Comparison of ENCODE assay signal across 1 cellular context in genomic region chr15:63986751-63987341, GRCh38.
TF ChIP-seq lines count a peak whose summit lies in the region.

No MANE protein-coding gene starts in this region.

TF ChIP-seq in GM12878, 131 proteins besides CTCF, POLR2A, EP300 and RAD21 (continued from another document and continues in another):
- TF ChIP-seq PBX3 (IDR thresholded peaks at IDR 0.05; ENCODE audit: insufficient replicate concordance, low read depth, low read length): peak; percentile 29
- TF ChIP-seq NBN (IDR thresholded peaks at IDR 0.05): peak; percentile 77; the same call in 1 of the 2 replicates
- peak in 1 of 2 experiments; percentile 32; a peak in 1 of 4 replicates for TF ChIP-seq BHLHE40 (IDR thresholded peaks at IDR 0.05; ENCODE audit: borderline replicate concordance in 1 of 2, low read depth in 2 of 2, low read length in 1 of 2)
- TF ChIP-seq POLR2AphosphoS2 (IDR thresholded peaks at IDR 0.05; ENCODE audit: low read depth, low read length): no peak
- TF ChIP-seq HDAC2 (IDR thresholded peaks at IDR 0.05): no peak
- TF ChIP-seq SPI1 (IDR thresholded peaks at IDR 0.05; ENCODE audit: borderline replicate concordance, insufficient read depth, low read depth, low read length): peak; percentile 90
- TF ChIP-seq RUNX3 (IDR thresholded peaks at IDR 0.05; ENCODE audit: low read length): peak; percentile 83
- TF ChIP-seq MEF2A (IDR thresholded peaks at IDR 0.05; ENCODE audit: insufficient read depth, low read depth, low read length): 0 out of 2 replicates have a peak, but pooled peaks have one; percentile 57
- TF ChIP-seq PKNOX1 (IDR thresholded peaks at IDR 0.05): peak; percentile 71
- TF ChIP-seq ZBTB33 (IDR thresholded peaks at IDR 0.05): no peak
- TF ChIP-seq RELB (IDR thresholded peaks at IDR 0.05; ENCODE audit: low read depth): peak; percentile 92
- no peak for TF ChIP-seq USF2 (IDR thresholded peaks at IDR 0.05; ENCODE audit: borderline replicate concordance, low read depth, low read length)
- no peak for TF ChIP-seq MLLT1 (IDR thresholded peaks at IDR 0.05)
- TF ChIP-seq MTA2 (IDR thresholded peaks at IDR 0.05; ENCODE audit: low read depth): peak; percentile 77
- peak; percentile 79 for TF ChIP-seq BCL11A (IDR thresholded peaks at IDR 0.05; ENCODE audit: low read depth, low read length)
- TF ChIP-seq HDGF (IDR thresholded peaks at IDR 0.05): 0 out of 2 replicates have a peak, but pooled peaks have one; percentile 16
- peak; percentile 99 for TF ChIP-seq POU2F2 (IDR thresholded peaks at IDR 0.05; ENCODE audit: borderline replicate concordance, low read depth, low read length)
- peak; percentile 87 for TF ChIP-seq ATF2 (IDR thresholded peaks at IDR 0.05; ENCODE audit: low read length)
- no peak for TF ChIP-seq JUND (IDR thresholded peaks at IDR 0.05; ENCODE audit: low read depth, low read length)
- no peak for TF ChIP-seq CEBPB (IDR thresholded peaks at IDR 0.05; ENCODE audit: borderline replicate concordance in 1 of 2, low read depth in 2 of 2, low read length in 2 of 2)
- TF ChIP-seq SMC3 (IDR thresholded peaks at IDR 0.05; ENCODE audit: borderline replicate concordance, low read length): peak; percentile 5; the same call in 1 of the 2 replicates
- peak; percentile 78 for TF ChIP-seq MEF2B (IDR thresholded peaks at IDR 0.05; ENCODE audit: partially characterized antibody, poor library complexity, severe bottlenecking)
- 0 out of 2 replicates have a peak, but pooled peaks have one; percentile 29 for TF ChIP-seq TAF1 (IDR thresholded peaks at IDR 0.05; ENCODE audit: borderline replicate concordance, low read depth, low read length)
- TF ChIP-seq SMARCA5 (IDR thresholded peaks at IDR 0.05): 0 out of 2 replicates have a peak, but pooled peaks have one; percentile 49
- TF ChIP-seq ATF7 (IDR thresholded peaks at IDR 0.05; ENCODE audit: low read depth): peak; percentile 59
- TF ChIP-seq NFIC (IDR thresholded peaks at IDR 0.05; ENCODE audit: low read depth, low read length): peak; percentile 90
- TF ChIP-seq DPF2 (IDR thresholded peaks at IDR 0.05): peak; percentile 83
- 0 out of 2 replicates have a peak, but pooled peaks have one; percentile 5 for TF ChIP-seq YY1 (IDR thresholded peaks at IDR 0.05; ENCODE audit: low read depth, low read length)
- no peak for TF ChIP-seq SP1 (IDR thresholded peaks at IDR 0.05; ENCODE audit: low read depth, low read length)
- TF ChIP-seq TCF7 (IDR thresholded peaks at IDR 0.05; ENCODE audit: borderline replicate concordance): peak; percentile 86
- no peak for TF ChIP-seq SRF (IDR thresholded peaks at IDR 0.05; ENCODE audit: low read depth in 2 of 2, low read length in 2 of 2)
- TF ChIP-seq KAT2A (conservative IDR thresholded peaks at IDR 0.05; ENCODE audit: control insufficient read depth, low read depth, low read length): no peak
- TF ChIP-seq JUNB (IDR thresholded peaks at IDR 0.05): peak; percentile 94
- TF ChIP-seq IRF5 (IDR thresholded peaks at IDR 0.05; ENCODE audit: borderline replicate concordance): no peak
- TF ChIP-seq RCOR1 (conservative IDR thresholded peaks at IDR 0.05; ENCODE audit: low read depth, low read length): peak; percentile 81; the same call in 1 of the 2 replicates
- peak; percentile 98 for TF ChIP-seq IKZF2 (IDR thresholded peaks at IDR 0.05)
- TF ChIP-seq IKZF1 (conservative IDR thresholded peaks at IDR 0.05): peak; percentile 93
- peak; percentile 63; the same call in 1 of the 2 replicates for TF ChIP-seq LARP7 (IDR thresholded peaks at IDR 0.05)
- no peak for TF ChIP-seq KLF5 (IDR thresholded peaks at IDR 0.05; ENCODE audit: partially characterized antibody)
- TF ChIP-seq RELA (IDR thresholded peaks at IDR 0.05; ENCODE audit: borderline replicate concordance, partially characterized antibody): no peak
- no peak for TF ChIP-seq RAD51 (IDR thresholded peaks at IDR 0.05)
- TF ChIP-seq ETV6 (conservative IDR thresholded peaks at IDR 0.05 in 1 of 2, IDR thresholded peaks at IDR 0.05 in 1 of 2; ENCODE audit: borderline replicate concordance in 1 of 2, low read depth in 1 of 2): peak in 1 of 2 experiments; percentile 69; a peak in 2 of 4 replicates
- 0 out of 2 replicates have a peak, but pooled peaks have one; percentile 52 for TF ChIP-seq ASH2L (IDR thresholded peaks at IDR 0.05; ENCODE audit: borderline replicate concordance, low read depth)
- no peak; the same call in 1 of the 2 replicates for TF ChIP-seq GATAD2B (conservative IDR thresholded peaks at IDR 0.05; ENCODE audit: low read depth)
- peak; percentile 87 for TF ChIP-seq CUX1 (IDR thresholded peaks at IDR 0.05; ENCODE audit: insufficient replicate concordance, low read depth, low read length)
